Comparison of ENCODE assay signal across 6 cellular contexts in the genomic region with DNA sequence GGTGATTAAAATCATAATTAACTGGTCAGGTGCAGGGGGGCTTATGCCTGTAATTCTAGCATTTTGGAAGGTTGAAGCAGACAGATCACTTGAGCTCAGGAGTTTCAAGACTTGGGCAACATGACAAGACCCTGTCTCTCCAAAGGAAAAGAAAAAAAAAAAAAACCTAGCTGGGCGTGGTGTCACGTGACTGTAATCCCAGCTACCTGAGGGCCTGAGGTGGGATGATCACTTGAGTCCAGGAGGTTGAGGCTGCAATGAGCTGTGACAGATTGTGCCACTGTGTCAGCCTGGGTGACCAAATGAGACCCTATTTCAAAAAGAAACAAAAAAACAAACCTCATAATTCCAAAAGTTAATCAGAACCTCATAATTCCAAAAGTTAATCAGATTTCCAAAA.
"Had no signal": no experiment of that assay in that cellular context is flagged by ENCODE, and none has a peak within 500 bp of the region (broad histone marks: within the 10 kb centered on the region; RNA-seq: fewer than 3 reads in every experiment).

No MANE protein-coding gene starts in this region.

- FAIRE-seq: HTR-8/SVneo had no signal

- H3K9ac ChIP-seq: KMS-11 had no signal

- H3K27ac ChIP-seq: HL-60, KMS-11 had no signal

- DNase-seq: IMR-90, KBM-7, KG1 had no signal

- H3K4me2 ChIP-seq: KMS-11 had no signal
